ENCODE assay signal across 1 cellular context in the genomic region with DNA sequence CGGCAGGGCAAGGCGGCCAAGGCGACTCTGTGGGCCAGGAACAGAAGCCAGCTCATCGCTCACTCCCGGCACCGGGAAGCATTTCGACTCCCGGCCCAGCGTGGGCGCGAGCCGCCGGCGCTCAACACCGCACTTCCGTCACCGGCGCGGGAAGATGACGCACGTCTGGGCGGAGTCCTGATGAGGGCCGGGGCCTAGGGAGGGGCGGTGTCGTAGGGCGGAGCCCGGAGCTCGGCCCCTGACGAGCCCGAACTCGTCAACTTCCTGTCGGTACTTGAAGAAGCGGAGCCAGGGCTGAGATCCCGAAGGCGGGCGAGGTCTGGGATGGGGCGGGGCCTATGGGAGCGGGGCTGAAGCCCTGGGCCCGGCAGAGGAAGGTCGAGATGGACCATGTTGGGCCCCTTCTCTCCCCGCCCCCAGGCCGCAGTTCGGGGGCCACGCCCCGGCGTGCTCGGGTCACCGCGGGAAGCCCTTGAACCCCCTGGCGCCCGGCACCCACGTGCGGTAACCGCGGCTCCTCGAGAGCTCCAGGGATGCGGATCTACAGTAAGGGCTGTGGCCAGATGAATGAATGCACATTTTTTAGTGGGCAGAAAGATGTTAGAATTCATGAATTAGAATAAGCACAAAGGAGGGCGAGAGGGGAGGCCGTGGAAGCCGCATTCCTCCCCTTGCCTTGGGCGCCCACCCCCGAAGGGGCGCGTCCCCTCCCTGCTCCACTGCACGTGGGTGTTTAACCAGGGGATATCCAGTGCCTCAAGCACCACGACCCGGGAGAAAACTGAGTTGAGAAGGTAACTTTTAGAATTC.
TF ChIP-seq lines count a peak whose summit lies in the region.

A gene with protein sequence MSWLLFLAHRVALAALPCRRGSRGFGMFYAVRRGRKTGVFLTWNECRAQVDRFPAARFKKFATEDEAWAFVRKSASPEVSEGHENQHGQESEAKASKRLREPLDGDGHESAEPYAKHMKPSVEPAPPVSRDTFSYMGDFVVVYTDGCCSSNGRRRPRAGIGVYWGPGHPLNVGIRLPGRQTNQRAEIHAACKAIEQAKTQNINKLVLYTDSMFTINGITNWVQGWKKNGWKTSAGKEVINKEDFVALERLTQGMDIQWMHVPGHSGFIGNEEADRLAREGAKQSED (minus strand): TSS at position 129 of the 810 bp plus-strand sequence. CDS start 73 bp downstream, at position 56.

TF ChIP-seq in HepG2, 621 proteins besides CTCF, POLR2A, EP300 and RAD21 (continued from another document and continues in another):
- TF ChIP-seq, protein P1, sequence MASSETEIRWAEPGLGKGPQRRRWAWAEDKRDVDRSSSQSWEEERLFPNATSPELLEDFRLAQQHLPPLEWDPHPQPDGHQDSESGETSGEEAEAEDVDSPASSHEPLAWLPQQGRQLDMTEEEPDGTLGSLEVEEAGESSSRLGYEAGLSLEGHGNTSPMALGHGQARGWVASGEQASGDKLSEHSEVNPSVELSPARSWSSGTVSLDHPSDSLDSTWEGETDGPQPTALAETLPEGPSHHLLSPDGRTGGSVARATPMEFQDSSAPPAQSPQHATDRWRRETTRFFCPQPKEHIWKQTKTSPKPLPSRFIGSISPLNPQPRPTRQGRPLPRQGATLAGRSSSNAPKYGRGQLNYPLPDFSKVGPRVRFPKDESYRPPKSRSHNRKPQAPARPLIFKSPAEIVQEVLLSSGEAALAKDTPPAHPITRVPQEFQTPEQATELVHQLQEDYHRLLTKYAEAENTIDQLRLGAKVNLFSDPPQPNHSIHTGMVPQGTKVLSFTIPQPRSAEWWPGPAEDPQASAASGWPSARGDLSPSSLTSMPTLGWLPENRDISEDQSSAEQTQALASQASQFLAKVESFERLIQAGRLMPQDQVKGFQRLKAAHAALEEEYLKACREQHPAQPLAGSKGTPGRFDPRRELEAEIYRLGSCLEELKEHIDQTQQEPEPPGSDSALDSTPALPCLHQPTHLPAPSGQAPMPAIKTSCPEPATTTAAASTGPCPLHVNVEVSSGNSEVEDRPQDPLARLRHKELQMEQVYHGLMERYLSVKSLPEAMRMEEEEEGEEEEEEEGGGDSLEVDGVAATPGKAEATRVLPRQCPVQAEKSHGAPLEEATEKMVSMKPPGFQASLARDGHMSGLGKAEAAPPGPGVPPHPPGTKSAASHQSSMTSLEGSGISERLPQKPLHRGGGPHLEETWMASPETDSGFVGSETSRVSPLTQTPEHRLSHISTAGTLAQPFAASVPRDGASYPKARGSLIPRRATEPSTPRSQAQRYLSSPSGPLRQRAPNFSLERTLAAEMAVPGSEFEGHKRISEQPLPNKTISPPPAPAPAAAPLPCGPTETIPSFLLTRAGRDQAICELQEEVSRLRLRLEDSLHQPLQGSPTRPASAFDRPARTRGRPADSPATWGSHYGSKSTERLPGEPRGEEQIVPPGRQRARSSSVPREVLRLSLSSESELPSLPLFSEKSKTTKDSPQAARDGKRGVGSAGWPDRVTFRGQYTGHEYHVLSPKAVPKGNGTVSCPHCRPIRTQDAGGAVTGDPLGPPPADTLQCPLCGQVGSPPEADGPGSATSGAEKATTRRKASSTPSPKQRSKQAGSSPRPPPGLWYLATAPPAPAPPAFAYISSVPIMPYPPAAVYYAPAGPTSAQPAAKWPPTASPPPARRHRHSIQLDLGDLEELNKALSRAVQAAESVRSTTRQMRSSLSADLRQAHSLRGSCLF (CRISPR knock-in tag; IDR thresholded peaks at IDR 0.05; ENCODE audit: borderline replicate concordance) = peak; percentile 86; the same call in 1 of the 2 replicates
- TF ChIP-seq YY1 (IDR thresholded peaks at IDR 0.05; ENCODE audit: insufficient read depth, insufficient replicate concordance, low read depth, low read length) (peak; percentile 34), FOXK2 (IDR thresholded peaks at IDR 0.05) (peak; percentile 72), ZNF724P (CRISPR knock-in tag; IDR thresholded peaks at IDR 0.05; ENCODE audit: borderline replicate concordance) (peak; percentile 89), ZNF263 (CRISPR knock-in tag; IDR thresholded peaks at IDR 0.05) (peak; percentile 73; the same call in 1 of the 2 replicates), SRSF9 (IDR thresholded peaks at IDR 0.05; ENCODE audit: borderline replicate concordance, insufficient read depth, low read depth, low read length, poor library complexity, severe bottlenecking) (no peak), ZNF549 (CRISPR knock-in tag; IDR thresholded peaks at IDR 0.05) (no peak), IKZF4 (CRISPR knock-in tag; IDR thresholded peaks at IDR 0.05; ENCODE audit: borderline replicate concordance, low read depth, not compliant biosample characterization) (peak; percentile 85), IRX3 (CRISPR knock-in tag; IDR thresholded peaks at IDR 0.05; ENCODE audit: borderline replicate concordance, low read depth) (peak; percentile 93), RFX3 (CRISPR knock-in tag; IDR thresholded peaks at IDR 0.05) (no peak), HMG20A (CRISPR knock-in tag; IDR thresholded peaks at IDR 0.05; ENCODE audit: borderline replicate concordance) (peak; percentile 55; the same call in 1 of the 2 replicates), KMT2B (CRISPR knock-in tag; IDR thresholded peaks at IDR 0.05) (peak; percentile 99), CC2D1A (CRISPR knock-in tag; IDR thresholded peaks at IDR 0.05) (peak; percentile 94), ZNF33A (CRISPR knock-in tag; IDR thresholded peaks at IDR 0.05; ENCODE audit: borderline replicate concordance) (0 out of 2 replicates have a peak, but pooled peaks have one; percentile 18), ZNF180 (CRISPR knock-in tag; IDR thresholded peaks at IDR 0.05; ENCODE audit: borderline replicate concordance, low read depth) (peak; percentile 89; the same call in 1 of the 2 replicates), RXRB (CRISPR knock-in tag; IDR thresholded peaks at IDR 0.05; ENCODE audit: borderline replicate concordance) (peak; percentile 90), ZNF430 (CRISPR knock-in tag; IDR thresholded peaks at IDR 0.05) (peak; percentile 98), CCAR2 (optimal IDR thresholded peaks at IDR 0.05; ENCODE audit: low read depth, low read length) (no peak), ZNF644 (CRISPR knock-in tag; IDR thresholded peaks at IDR 0.05; ENCODE audit: low read depth) (no peak), NONO (IDR thresholded peaks at IDR 0.05) (no peak), NONO (CRISPR knock-in tag; conservative IDR thresholded peaks at IDR 0.05) (peak; percentile 95), SIX1 (CRISPR knock-in tag; IDR thresholded peaks at IDR 0.05; ENCODE audit: borderline replicate concordance) (peak; percentile 25), HNRNPLL (IDR thresholded peaks at IDR 0.05; ENCODE audit: low read depth, low read length, poor library complexity, severe bottlenecking) (peak; percentile 82), ZNF234 (CRISPR knock-in tag; conservative IDR thresholded peaks at IDR 0.05) (0 out of 2 replicates have a peak, but pooled peaks have one; percentile 69), PRPF4 (IDR thresholded peaks at IDR 0.05; ENCODE audit: low read depth, low read length, poor library complexity, severe bottlenecking) (no peak), ZNF251 (CRISPR knock-in tag; IDR thresholded peaks at IDR 0.05) (peak; percentile 75; the same call in 1 of the 2 replicates), NCOR1 (IDR thresholded peaks at IDR 0.05; ENCODE audit: borderline replicate concordance, low read length) (peak; percentile 53), ZNF660 (CRISPR knock-in tag; IDR thresholded peaks at IDR 0.05; ENCODE audit: borderline replicate concordance, low read depth) (0 out of 2 replicates have a peak, but pooled peaks have one; percentile 80), CREM (IDR thresholded peaks at IDR 0.05) (peak; percentile 98), CREM (CRISPR knock-in tag; IDR thresholded peaks at IDR 0.05) (peak; percentile 92), NAIF1 (CRISPR knock-in tag; IDR thresholded peaks at IDR 0.05; ENCODE audit: borderline replicate concordance) (peak; percentile 95; the same call in 1 of the 2 replicates), MIXL1 (CRISPR knock-in tag; IDR thresholded peaks at IDR 0.05) (0 out of 2 replicates have a peak, but pooled peaks have one; percentile 37), NKX3-1 (CRISPR knock-in tag; IDR thresholded peaks at IDR 0.05) (peak; percentile 93; the same call in 1 of the 2 replicates)
- TF ChIP-seq, protein P2, sequence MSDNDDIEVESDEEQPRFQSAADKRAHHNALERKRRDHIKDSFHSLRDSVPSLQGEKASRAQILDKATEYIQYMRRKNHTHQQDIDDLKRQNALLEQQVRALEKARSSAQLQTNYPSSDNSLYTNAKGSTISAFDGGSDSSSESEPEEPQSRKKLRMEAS (IDR thresholded peaks at IDR 0.05) = peak; percentile 99
- TF ChIP-seq, protein P3, sequence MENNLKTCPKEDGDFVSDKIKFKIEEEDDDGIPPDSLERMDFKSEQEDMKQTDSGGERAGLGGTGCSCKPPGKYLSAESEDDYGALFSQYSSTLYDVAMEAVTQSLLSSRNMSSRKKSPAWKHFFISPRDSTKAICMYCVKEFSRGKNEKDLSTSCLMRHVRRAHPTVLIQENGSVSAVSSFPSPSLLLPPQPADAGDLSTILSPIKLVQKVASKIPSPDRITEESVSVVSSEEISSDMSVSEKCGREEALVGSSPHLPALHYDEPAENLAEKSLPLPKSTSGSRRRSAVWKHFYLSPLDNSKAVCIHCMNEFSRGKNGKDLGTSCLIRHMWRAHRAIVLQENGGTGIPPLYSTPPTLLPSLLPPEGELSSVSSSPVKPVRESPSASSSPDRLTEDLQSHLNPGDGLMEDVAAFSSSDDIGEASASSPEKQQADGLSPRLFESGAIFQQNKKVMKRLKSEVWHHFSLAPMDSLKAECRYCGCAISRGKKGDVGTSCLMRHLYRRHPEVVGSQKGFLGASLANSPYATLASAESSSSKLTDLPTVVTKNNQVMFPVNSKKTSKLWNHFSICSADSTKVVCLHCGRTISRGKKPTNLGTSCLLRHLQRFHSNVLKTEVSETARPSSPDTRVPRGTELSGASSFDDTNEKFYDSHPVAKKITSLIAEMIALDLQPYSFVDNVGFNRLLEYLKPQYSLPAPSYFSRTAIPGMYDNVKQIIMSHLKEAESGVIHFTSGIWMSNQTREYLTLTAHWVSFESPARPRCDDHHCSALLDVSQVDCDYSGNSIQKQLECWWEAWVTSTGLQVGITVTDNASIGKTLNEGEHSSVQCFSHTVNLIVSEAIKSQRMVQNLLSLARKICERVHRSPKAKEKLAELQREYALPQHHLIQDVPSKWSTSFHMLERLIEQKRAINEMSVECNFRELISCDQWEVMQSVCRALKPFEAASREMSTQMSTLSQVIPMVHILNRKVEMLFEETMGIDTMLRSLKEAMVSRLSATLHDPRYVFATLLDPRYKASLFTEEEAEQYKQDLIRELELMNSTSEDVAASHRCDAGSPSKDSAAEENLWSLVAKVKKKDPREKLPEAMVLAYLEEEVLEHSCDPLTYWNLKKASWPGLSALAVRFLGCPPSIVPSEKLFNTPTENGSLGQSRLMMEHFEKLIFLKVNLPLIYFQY (CRISPR knock-in tag; IDR thresholded peaks at IDR 0.05; ENCODE audit: borderline replicate concordance) = peak; percentile 79
- TF ChIP-seq, protein P4, sequence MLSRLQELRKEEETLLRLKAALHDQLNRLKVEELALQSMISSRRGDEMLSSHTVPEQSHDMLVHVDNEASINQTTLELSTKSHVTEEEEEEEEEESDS (CRISPR knock-in tag; IDR thresholded peaks at IDR 0.05; ENCODE audit: borderline replicate concordance) = peak; percentile 89; the same call in 1 of the 2 replicates
- TF ChIP-seq, protein P5, sequence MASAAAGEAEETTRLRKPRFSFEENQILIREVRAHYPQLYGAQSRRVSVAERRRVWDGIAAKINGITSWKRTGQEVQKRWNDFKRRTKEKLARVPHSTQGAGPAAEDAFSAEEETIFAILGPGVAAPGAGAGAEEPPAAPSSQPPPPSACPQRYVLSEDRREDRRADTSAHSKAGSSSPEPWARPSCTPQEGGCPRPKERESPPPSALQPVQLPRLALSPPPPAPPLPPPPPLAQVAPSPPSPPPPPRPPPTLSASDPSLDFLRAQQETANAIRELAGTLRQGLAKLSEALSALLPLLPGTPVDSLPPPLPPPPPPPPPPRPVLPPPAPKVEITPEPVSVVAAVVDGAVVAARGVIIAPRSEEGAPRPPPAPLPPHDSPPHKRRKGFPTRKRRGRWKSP (CRISPR knock-in tag; IDR thresholded peaks at IDR 0.05) = peak; percentile 93; the same call in 1 of the 2 replicates
- TF ChIP-seq, protein P6, sequence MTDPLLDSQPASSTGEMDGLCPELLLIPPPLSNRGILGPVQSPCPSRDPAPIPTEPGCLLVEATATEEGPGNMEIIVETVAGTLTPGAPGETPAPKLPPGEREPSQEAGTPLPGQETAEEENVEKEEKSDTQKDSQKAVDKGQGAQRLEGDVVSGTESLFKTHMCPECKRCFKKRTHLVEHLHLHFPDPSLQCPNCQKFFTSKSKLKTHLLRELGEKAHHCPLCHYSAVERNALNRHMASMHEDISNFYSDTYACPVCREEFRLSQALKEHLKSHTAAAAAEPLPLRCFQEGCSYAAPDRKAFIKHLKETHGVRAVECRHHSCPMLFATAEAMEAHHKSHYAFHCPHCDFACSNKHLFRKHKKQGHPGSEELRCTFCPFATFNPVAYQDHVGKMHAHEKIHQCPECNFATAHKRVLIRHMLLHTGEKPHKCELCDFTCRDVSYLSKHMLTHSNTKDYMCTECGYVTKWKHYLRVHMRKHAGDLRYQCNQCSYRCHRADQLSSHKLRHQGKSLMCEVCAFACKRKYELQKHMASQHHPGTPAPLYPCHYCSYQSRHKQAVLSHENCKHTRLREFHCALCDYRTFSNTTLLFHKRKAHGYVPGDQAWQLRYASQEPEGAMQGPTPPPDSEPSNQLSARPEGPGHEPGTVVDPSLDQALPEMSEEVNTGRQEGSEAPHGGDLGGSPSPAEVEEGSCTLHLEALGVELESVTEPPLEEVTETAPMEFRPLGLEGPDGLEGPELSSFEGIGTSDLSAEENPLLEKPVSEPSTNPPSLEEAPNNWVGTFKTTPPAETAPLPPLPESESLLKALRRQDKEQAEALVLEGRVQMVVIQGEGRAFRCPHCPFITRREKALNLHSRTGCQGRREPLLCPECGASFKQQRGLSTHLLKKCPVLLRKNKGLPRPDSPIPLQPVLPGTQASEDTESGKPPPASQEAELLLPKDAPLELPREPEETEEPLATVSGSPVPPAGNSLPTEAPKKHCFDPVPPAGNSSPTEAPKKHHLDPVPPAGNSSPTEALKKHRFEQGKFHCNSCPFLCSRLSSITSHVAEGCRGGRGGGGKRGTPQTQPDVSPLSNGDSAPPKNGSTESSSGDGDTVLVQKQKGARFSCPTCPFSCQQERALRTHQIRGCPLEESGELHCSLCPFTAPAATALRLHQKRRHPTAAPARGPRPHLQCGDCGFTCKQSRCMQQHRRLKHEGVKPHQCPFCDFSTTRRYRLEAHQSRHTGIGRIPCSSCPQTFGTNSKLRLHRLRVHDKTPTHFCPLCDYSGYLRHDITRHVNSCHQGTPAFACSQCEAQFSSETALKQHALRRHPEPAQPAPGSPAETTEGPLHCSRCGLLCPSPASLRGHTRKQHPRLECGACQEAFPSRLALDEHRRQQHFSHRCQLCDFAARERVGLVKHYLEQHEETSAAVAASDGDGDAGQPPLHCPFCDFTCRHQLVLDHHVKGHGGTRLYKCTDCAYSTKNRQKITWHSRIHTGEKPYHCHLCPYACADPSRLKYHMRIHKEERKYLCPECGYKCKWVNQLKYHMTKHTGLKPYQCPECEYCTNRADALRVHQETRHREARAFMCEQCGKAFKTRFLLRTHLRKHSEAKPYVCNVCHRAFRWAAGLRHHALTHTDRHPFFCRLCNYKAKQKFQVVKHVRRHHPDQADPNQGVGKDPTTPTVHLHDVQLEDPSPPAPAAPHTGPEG (CRISPR knock-in tag; IDR thresholded peaks at IDR 0.05) = peak; percentile 89
- TF ChIP-seq, protein P7, sequence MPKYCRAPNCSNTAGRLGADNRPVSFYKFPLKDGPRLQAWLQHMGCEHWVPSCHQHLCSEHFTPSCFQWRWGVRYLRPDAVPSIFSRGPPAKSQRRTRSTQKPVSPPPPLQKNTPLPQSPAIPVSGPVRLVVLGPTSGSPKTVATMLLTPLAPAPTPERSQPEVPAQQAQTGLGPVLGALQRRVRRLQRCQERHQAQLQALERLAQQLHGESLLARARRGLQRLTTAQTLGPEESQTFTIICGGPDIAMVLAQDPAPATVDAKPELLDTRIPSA (CRISPR knock-in tag; IDR thresholded peaks at IDR 0.05; ENCODE audit: borderline replicate concordance) = peak; percentile 29; the same call in 1 of the 2 replicates
